ENCODE assay signal across 1 cellular context in the genomic region with DNA sequence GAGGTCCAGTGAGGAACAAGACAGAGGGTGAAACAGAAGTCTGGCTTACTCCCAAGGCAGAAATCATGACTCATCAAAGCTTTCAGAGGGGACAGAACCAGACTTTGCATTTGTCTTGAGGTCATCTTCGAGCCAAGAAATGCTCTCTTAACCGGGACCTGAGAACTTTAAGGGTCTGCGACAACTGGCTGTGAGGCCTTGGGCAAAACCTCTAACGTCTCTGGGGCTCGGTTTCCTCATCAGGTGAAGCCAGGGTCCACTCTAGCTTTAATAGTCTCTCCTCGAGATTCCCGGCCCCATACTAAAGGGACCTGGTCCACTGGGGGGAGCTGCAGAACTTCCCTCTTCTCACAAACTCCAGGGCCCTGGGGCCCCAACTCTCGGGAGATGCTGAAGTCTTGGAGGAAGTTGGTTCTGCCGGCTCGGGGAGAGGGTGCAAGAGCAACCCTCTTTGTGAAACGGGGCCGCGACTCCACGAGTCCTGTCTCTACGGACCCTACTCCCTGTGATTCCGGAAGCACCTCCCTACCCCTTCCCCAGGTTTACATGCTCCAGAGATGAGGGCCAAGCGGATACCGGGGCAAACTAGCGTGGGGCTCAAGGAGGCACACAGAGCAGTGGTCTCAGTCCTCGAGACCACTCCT.
TF ChIP-seq lines count a peak whose summit lies in the region.

No MANE protein-coding gene starts in this region.

TF ChIP-seq in HepG2, 621 proteins besides CTCF, POLR2A, EP300 and RAD21 (continued from another document and continues in another):
- TF ChIP-seq, protein P1, sequence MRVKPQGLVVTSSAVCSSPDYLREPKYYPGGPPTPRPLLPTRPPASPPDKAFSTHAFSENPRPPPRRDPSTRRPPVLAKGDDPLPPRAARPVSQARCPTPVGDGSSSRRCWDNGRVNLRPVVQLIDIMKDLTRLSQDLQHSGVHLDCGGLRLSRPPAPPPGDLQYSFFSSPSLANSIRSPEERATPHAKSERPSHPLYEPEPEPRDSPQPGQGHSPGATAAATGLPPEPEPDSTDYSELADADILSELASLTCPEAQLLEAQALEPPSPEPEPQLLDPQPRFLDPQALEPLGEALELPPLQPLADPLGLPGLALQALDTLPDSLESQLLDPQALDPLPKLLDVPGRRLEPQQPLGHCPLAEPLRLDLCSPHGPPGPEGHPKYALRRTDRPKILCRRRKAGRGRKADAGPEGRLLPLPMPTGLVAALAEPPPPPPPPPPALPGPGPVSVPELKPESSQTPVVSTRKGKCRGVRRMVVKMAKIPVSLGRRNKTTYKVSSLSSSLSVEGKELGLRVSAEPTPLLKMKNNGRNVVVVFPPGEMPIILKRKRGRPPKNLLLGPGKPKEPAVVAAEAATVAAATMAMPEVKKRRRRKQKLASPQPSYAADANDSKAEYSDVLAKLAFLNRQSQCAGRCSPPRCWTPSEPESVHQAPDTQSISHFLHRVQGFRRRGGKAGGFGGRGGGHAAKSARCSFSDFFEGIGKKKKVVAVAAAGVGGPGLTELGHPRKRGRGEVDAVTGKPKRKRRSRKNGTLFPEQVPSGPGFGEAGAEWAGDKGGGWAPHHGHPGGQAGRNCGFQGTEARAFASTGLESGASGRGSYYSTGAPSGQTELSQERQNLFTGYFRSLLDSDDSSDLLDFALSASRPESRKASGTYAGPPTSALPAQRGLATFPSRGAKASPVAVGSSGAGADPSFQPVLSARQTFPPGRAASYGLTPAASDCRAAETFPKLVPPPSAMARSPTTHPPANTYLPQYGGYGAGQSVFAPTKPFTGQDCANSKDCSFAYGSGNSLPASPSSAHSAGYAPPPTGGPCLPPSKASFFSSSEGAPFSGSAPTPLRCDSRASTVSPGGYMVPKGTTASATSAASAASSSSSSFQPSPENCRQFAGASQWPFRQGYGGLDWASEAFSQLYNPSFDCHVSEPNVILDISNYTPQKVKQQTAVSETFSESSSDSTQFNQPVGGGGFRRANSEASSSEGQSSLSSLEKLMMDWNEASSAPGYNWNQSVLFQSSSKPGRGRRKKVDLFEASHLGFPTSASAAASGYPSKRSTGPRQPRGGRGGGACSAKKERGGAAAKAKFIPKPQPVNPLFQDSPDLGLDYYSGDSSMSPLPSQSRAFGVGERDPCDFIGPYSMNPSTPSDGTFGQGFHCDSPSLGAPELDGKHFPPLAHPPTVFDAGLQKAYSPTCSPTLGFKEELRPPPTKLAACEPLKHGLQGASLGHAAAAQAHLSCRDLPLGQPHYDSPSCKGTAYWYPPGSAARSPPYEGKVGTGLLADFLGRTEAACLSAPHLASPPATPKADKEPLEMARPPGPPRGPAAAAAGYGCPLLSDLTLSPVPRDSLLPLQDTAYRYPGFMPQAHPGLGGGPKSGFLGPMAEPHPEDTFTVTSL (CRISPR knock-in tag; IDR thresholded peaks at IDR 0.05; ENCODE audit: borderline replicate concordance): no peak
- TF ChIP-seq, protein P2, sequence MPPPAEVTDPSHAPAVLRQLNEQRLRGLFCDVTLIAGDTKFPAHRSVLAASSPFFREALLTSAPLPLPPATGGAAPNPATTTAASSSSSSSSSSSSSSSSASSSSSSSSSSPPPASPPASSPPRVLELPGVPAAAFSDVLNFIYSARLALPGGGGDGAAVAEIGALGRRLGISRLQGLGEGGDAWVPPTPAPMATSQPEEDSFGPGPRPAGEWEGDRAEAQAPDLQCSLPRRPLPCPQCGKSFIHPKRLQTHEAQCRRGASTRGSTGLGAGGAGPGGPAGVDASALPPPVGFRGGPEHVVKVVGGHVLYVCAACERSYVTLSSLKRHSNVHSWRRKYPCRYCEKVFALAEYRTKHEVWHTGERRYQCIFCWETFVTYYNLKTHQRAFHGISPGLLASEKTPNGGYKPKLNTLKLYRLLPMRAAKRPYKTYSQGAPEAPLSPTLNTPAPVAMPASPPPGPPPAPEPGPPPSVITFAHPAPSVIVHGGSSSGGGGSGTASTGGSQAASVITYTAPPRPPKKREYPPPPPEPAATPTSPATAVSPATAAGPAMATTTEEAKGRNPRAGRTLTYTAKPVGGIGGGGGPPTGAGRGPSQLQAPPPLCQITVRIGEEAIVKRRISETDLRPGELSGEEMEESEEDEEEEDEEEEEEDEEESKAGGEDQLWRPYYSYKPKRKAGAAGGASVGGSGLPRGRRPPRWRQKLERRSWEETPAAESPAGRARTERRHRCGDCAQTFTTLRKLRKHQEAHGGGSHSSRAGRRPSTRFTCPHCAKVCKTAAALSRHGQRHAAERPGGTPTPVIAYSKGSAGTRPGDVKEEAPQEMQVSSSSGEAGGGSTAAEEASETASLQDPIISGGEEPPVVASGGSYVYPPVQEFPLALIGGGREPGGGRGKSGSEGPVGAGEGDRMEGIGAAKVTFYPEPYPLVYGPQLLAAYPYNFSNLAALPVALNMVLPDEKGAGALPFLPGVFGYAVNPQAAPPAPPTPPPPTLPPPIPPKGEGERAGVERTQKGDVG (CRISPR knock-in tag; IDR thresholded peaks at IDR 0.05; ENCODE audit: borderline replicate concordance): 0 out of 2 replicates have a peak, but pooled peaks have one; percentile 37
- no peak for TF ChIP-seq KDM4B (CRISPR knock-in tag; IDR thresholded peaks at IDR 0.05)
- TF ChIP-seq, protein P3, sequence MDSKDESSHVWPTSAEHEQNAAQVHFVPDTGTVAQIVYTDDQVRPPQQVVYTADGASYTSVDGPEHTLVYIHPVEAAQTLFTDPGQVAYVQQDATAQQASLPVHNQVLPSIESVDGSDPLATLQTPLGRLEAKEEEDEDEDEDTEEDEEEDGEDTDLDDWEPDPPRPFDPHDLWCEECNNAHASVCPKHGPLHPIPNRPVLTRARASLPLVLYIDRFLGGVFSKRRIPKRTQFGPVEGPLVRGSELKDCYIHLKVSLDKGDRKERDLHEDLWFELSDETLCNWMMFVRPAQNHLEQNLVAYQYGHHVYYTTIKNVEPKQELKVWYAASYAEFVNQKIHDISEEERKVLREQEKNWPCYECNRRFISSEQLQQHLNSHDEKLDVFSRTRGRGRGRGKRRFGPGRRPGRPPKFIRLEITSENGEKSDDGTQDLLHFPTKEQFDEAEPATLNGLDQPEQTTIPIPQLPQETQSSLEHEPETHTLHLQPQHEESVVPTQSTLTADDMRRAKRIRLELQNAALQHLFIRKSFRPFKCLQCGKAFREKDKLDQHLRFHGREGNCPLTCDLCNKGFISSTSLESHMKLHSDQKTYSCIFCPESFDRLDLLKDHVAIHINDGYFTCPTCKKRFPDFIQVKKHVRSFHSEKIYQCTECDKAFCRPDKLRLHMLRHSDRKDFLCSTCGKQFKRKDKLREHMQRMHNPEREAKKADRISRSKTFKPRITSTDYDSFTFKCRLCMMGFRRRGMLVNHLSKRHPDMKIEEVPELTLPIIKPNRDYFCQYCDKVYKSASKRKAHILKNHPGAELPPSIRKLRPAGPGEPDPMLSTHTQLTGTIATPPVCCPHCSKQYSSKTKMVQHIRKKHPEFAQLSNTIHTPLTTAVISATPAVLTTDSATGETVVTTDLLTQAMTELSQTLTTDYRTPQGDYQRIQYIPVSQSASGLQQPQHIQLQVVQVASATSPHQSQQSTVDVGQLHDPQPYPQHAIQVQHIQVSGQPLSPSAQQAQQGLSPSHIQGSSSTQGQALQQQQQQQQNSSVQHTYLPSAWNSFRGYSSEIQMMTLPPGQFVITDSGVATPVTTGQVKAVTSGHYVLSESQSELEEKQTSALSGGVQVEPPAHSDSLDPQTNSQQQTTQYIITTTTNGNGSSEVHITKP (CRISPR knock-in tag; IDR thresholded peaks at IDR 0.05; ENCODE audit: low read depth): no peak
- no peak for TF ChIP-seq YEATS4 (CRISPR knock-in tag; IDR thresholded peaks at IDR 0.05; ENCODE audit: borderline replicate concordance)
- TF ChIP-seq, protein P4, sequence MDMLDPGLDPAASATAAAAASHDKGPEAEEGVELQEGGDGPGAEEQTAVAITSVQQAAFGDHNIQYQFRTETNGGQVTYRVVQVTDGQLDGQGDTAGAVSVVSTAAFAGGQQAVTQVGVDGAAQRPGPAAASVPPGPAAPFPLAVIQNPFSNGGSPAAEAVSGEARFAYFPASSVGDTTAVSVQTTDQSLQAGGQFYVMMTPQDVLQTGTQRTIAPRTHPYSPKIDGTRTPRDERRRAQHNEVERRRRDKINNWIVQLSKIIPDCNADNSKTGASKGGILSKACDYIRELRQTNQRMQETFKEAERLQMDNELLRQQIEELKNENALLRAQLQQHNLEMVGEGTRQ (IDR thresholded peaks at IDR 0.05; ENCODE audit: low read depth, low read length): no peak
- TF ChIP-seq, protein P4 (CRISPR knock-in tag; IDR thresholded peaks at IDR 0.05; ENCODE audit: borderline replicate concordance): no peak
- TF ChIP-seq, protein P5, sequence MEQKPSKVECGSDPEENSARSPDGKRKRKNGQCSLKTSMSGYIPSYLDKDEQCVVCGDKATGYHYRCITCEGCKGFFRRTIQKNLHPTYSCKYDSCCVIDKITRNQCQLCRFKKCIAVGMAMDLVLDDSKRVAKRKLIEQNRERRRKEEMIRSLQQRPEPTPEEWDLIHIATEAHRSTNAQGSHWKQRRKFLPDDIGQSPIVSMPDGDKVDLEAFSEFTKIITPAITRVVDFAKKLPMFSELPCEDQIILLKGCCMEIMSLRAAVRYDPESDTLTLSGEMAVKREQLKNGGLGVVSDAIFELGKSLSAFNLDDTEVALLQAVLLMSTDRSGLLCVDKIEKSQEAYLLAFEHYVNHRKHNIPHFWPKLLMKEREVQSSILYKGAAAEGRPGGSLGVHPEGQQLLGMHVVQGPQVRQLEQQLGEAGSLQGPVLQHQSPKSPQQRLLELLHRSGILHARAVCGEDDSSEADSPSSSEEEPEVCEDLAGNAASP (CRISPR knock-in tag; IDR thresholded peaks at IDR 0.05; ENCODE audit: borderline replicate concordance): no peak
- no peak for TF ChIP-seq ZIK1 (CRISPR knock-in tag; IDR thresholded peaks at IDR 0.05; ENCODE audit: borderline replicate concordance, low read depth)
- no peak for TF ChIP-seq ZNF24 (IDR thresholded peaks at IDR 0.05)
- no peak for TF ChIP-seq TP53 (CRISPR knock-in tag; conservative IDR thresholded peaks at IDR 0.05)
- TF ChIP-seq, protein P6, sequence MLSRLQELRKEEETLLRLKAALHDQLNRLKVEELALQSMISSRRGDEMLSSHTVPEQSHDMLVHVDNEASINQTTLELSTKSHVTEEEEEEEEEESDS (CRISPR knock-in tag; IDR thresholded peaks at IDR 0.05; ENCODE audit: borderline replicate concordance): no peak
- peak; percentile 69 for TF ChIP-seq CHD2 (IDR thresholded peaks at IDR 0.05; ENCODE audit: low read depth, low read length)
- TF ChIP-seq ZNF703 (CRISPR knock-in tag; IDR thresholded peaks at IDR 0.05; ENCODE audit: borderline replicate concordance): no peak
- TF ChIP-seq ZNF441 (CRISPR knock-in tag; IDR thresholded peaks at IDR 0.05; ENCODE audit: borderline replicate concordance): no peak
- TF ChIP-seq, protein P7, sequence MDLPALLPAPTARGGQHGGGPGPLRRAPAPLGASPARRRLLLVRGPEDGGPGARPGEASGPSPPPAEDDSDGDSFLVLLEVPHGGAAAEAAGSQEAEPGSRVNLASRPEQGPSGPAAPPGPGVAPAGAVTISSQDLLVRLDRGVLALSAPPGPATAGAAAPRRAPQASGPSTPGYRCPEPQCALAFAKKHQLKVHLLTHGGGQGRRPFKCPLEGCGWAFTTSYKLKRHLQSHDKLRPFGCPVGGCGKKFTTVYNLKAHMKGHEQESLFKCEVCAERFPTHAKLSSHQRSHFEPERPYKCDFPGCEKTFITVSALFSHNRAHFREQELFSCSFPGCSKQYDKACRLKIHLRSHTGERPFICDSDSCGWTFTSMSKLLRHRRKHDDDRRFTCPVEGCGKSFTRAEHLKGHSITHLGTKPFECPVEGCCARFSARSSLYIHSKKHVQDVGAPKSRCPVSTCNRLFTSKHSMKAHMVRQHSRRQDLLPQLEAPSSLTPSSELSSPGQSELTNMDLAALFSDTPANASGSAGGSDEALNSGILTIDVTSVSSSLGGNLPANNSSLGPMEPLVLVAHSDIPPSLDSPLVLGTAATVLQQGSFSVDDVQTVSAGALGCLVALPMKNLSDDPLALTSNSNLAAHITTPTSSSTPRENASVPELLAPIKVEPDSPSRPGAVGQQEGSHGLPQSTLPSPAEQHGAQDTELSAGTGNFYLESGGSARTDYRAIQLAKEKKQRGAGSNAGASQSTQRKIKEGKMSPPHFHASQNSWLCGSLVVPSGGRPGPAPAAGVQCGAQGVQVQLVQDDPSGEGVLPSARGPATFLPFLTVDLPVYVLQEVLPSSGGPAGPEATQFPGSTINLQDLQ (CRISPR knock-in tag; IDR thresholded peaks at IDR 0.05): no peak
- TF ChIP-seq, protein P8, sequence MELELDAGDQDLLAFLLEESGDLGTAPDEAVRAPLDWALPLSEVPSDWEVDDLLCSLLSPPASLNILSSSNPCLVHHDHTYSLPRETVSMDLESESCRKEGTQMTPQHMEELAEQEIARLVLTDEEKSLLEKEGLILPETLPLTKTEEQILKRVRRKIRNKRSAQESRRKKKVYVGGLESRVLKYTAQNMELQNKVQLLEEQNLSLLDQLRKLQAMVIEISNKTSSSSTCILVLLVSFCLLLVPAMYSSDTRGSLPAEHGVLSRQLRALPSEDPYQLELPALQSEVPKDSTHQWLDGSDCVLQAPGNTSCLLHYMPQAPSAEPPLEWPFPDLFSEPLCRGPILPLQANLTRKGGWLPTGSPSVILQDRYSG (CRISPR knock-in tag; IDR thresholded peaks at IDR 0.05): no peak
- no peak for TF ChIP-seq HOXA9 (CRISPR knock-in tag; IDR thresholded peaks at IDR 0.05; ENCODE audit: borderline replicate concordance)
- TF ChIP-seq FOXM1 (CRISPR knock-in tag; IDR thresholded peaks at IDR 0.05): no peak
- TF ChIP-seq, protein P9, sequence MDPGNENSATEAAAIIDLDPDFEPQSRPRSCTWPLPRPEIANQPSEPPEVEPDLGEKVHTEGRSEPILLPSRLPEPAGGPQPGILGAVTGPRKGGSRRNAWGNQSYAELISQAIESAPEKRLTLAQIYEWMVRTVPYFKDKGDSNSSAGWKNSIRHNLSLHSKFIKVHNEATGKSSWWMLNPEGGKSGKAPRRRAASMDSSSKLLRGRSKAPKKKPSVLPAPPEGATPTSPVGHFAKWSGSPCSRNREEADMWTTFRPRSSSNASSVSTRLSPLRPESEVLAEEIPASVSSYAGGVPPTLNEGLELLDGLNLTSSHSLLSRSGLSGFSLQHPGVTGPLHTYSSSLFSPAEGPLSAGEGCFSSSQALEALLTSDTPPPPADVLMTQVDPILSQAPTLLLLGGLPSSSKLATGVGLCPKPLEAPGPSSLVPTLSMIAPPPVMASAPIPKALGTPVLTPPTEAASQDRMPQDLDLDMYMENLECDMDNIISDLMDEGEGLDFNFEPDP (CRISPR knock-in tag; conservative IDR thresholded peaks at IDR 0.05): no peak
- TF ChIP-seq ZNF670 (CRISPR knock-in tag; IDR thresholded peaks at IDR 0.05; ENCODE audit: borderline replicate concordance): no peak
- no peak for TF ChIP-seq PAF1 (CRISPR knock-in tag; IDR thresholded peaks at IDR 0.05)
- TF ChIP-seq, protein P10, sequence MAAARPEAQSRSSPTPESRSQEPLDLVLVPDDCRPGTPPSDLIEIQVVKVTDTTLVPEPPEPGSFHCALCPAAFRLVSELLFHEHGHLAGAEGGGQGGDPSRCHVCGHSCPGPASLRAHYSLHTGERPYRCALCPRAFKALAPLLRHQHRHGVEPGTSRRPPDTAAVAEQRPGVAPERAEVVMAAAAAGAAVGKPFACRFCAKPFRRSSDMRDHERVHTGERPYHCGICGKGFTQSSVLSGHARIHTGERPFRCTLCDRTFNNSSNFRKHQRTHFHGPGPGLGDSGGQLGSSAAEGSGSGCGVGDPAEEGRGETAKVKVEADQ (CRISPR knock-in tag; IDR thresholded peaks at IDR 0.05; ENCODE audit: borderline replicate concordance): no peak
- TF ChIP-seq ZKSCAN5 (CRISPR knock-in tag; IDR thresholded peaks at IDR 0.05): no peak
